In the genomic region with DNA sequence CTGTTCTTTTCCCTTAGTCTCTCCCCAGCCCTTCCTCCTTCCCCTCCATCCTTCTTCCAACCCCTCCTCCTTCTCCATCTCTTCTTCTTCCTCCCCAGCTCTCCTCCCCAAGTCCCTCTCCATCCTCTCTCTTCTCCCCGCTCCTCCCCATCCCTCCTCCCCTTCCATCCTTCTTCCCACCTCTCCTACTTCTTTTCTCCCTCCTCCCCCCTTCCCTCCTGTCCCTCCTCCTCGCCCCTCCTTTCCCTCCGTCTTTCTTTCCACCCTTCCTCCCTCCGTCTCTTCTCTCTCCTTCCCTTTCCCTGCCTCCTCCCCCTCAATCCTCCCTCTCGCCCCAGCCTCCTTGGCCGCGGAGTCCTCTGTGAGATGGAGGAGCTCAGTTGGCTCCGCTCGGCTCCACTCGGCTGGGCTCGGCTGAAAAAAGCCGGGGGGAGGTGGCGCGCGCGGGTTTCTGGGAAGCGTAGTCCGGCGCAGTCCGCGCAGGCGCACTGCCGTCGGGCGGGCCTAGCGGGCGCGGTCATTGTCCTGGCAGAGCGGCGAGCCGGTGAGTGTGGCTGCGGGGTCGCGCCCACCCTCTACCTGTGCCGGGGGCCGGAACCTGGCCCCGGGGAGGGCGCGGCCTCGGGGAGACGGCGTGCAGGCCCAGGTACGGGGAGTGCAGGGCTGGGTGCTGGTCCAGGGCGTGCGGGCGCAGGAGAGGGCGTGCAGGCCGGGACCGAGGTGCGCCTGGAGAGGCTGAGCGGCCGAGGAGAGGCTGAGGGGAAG, we compare ENCODE assay signal across 8 cellular contexts. TPM values are rescaled to one million over a fixed set of nuclear protein-coding genes. Genes with fewer than 3 reads are reported as not detected.
DNase-seq lines count a peak whose midpoint lies in the region; ATAC-seq and TF ChIP-seq lines count a peak whose summit lies in the region.

A gene (plus strand): TSS at position 520 of the 765 bp plus-strand sequence. CDS start 6,257 bp downstream, outside the sequence.

- ATAC-seq in GM21723 (IDR thresholded peaks at IDR 0.05; ENCODE audit: unreplicated experiment): peak; percentile 88

- H3K36me3 ChIP-seq in KOPT-K1 (ENCODE audit: insufficient read depth, low read length) (peaks cover 13% of the 10 kb centered on the region), neural cell (ENCODE audit: insufficient read depth, low read length) (peaks cover 6% of the 10 kb centered on the region)

- H3K9me2 ChIP-seq in neural cell (ENCODE audit: insufficient read depth, low read length): no peaks in the 10 kb centered on the region

- no peaks in the 10 kb centered on the region for H3K27me3 ChIP-seq in neural cell (ENCODE audit: insufficient read depth, low read depth, low read length)

- peaks cover 35% of the 10 kb centered on the region for H3K9me3 ChIP-seq in KOPT-K1 (ENCODE audit: insufficient read depth, low read length, poor library complexity, severe bottlenecking)
- H3K9me3 ChIP-seq in neural cell (ENCODE audit: low read length): peaks cover 23% of the 10 kb centered on the region

- TF ChIP-seq CTCF in foreskin fibroblast (IDR thresholded peaks at IDR 0.05; ENCODE audit: low read depth, low read length): no peak
- TF ChIP-seq CTCF in neural cell (IDR thresholded peaks at IDR 0.05; ENCODE audit: poor library complexity, severe bottlenecking): no peak

- H3K27ac Mint-ChIP-seq in stimulated activated naive CD8-positive, alpha-beta T cell treated with anti-CD3 and anti-CD28 coated beads, Interleukin-15, Interleukin-2, amounts not matched to agents 100 ng/mL and 50 ng/mL, for 24 hours: peak within 1 kb of the TSS; percentile 65

- TF ChIP-seq RAD21 in neural cell (conservative IDR thresholded peaks at IDR 0.05): no peak

- H3K79me2 ChIP-seq in neural cell (replicated peaks; ENCODE audit: insufficient read depth, low read length): peaks cover 48% of the 10 kb centered on the region

- H3K27ac ChIP-seq in KOPT-K1 (ENCODE audit: low read depth, low read length, poor library complexity, severe bottlenecking): peak within 1 kb of the TSS; percentile 58
- peak within 1 kb of the TSS; percentile 81 for H3K27ac ChIP-seq in neural cell (ENCODE audit: low read length)

- peak within 1 kb of the TSS; percentile 99 for H3K4me2 ChIP-seq in neural cell (ENCODE audit: low read length)

- no peaks in the 10 kb centered on the region for H3K27me3 Mint-ChIP-seq in stimulated activated naive CD8-positive, alpha-beta T cell treated with anti-CD3 and anti-CD28 coated beads, Interleukin-15, Interleukin-2, amounts not matched to agents 100 ng/mL and 50 ng/mL, for 24 hours

- peaks cover 40% of the 10 kb centered on the region for H3K9me3 Mint-ChIP-seq in stimulated activated naive CD8-positive, alpha-beta T cell treated with anti-CD3 and anti-CD28 coated beads, Interleukin-15, Interleukin-2, amounts not matched to agents 100 ng/mL and 50 ng/mL, for 24 hours

- DNase-seq in DMS114 treated with DMSO at 0.1 percent for 48 hours (lab: John Stamatoyannopoulos, UW; ENCODE audit: unreplicated experiment) (peak; percentile 78), activated gamma-delta T cell (lab: John Stamatoyannopoulos, UW) (peak; percentile 69), foreskin fibroblast (peak; percentile 83 to 95)

- H3K9ac ChIP-seq in neural cell (ENCODE audit: low read length): peak within 1 kb of the TSS; percentile 97

- TF ChIP-seq POLR2A in Raji (IDR thresholded peaks at IDR 0.05; ENCODE audit: insufficient read depth, low read depth, low read length): peak; percentile 51; the same call in 1 of the 2 replicates

- peak; percentile 23 for TF ChIP-seq EP300 in neural cell (conservative IDR thresholded peaks at IDR 0.05; ENCODE audit: poor library complexity, severe bottlenecking)

- H3K4me1 Mint-ChIP-seq in stimulated activated naive CD8-positive, alpha-beta T cell treated with anti-CD3 and anti-CD28 coated beads, Interleukin-15, Interleukin-2, amounts not matched to agents 100 ng/mL and 50 ng/mL, for 24 hours (ENCODE audit: low read depth): peaks cover 14% of the 10 kb centered on the region

- peak within 1 kb of the TSS; percentile 89 for H3K4me3 Mint-ChIP-seq in stimulated activated naive CD8-positive, alpha-beta T cell treated with anti-CD3 and anti-CD28 coated beads, Interleukin-15, Interleukin-2, amounts not matched to agents 100 ng/mL and 50 ng/mL, for 24 hours

- no peaks in the 10 kb centered on the region for H3F3A ChIP-seq in neural cell (ENCODE audit: insufficient read depth, low read length, poor library complexity, severe bottlenecking)

- H3K4me3 ChIP-seq in foreskin fibroblast (ENCODE audit: low read depth in 1 of 2, low read length in 2 of 2) (peak within 1 kb of the TSS; percentile 52 to 81), neural cell (ENCODE audit: low read length) (peak within 1 kb of the TSS; percentile 93)

- peaks cover 25% of the 10 kb centered on the region for H3K36me3 Mint-ChIP-seq in stimulated activated naive CD8-positive, alpha-beta T cell treated with anti-CD3 and anti-CD28 coated beads, Interleukin-15, Interleukin-2, amounts not matched to agents 100 ng/mL and 50 ng/mL, for 24 hours (ENCODE audit: low read depth)

- H4K20me1 ChIP-seq in neural cell (ENCODE audit: insufficient read depth): no peaks in the 10 kb centered on the region

- H2AFZ ChIP-seq in neural cell (ENCODE audit: low read depth, low read length): peak within 1 kb of the TSS; percentile 98

TF ChIP-seq in neural cell, 6 proteins besides CTCF, POLR2A, EP300 and RAD21:
- TF ChIP-seq TAF1 (IDR thresholded peaks at IDR 0.05; ENCODE audit: low read depth) (no peak), POLR2AphosphoS5 (IDR thresholded peaks at IDR 0.05) (peak; percentile 88), EZH2 (IDR thresholded peaks at IDR 0.05; ENCODE audit: borderline replicate concordance, insufficient read depth, low read length, poor library complexity, severe bottlenecking) (no peak), SMC3 (conservative IDR thresholded peaks at IDR 0.05; ENCODE audit: poor library complexity) (no peak), MXI1 (conservative IDR thresholded peaks at IDR 0.05; ENCODE audit: poor library complexity, severe bottlenecking) (peak; percentile 79)
- TF ChIP-seq, protein P1, sequence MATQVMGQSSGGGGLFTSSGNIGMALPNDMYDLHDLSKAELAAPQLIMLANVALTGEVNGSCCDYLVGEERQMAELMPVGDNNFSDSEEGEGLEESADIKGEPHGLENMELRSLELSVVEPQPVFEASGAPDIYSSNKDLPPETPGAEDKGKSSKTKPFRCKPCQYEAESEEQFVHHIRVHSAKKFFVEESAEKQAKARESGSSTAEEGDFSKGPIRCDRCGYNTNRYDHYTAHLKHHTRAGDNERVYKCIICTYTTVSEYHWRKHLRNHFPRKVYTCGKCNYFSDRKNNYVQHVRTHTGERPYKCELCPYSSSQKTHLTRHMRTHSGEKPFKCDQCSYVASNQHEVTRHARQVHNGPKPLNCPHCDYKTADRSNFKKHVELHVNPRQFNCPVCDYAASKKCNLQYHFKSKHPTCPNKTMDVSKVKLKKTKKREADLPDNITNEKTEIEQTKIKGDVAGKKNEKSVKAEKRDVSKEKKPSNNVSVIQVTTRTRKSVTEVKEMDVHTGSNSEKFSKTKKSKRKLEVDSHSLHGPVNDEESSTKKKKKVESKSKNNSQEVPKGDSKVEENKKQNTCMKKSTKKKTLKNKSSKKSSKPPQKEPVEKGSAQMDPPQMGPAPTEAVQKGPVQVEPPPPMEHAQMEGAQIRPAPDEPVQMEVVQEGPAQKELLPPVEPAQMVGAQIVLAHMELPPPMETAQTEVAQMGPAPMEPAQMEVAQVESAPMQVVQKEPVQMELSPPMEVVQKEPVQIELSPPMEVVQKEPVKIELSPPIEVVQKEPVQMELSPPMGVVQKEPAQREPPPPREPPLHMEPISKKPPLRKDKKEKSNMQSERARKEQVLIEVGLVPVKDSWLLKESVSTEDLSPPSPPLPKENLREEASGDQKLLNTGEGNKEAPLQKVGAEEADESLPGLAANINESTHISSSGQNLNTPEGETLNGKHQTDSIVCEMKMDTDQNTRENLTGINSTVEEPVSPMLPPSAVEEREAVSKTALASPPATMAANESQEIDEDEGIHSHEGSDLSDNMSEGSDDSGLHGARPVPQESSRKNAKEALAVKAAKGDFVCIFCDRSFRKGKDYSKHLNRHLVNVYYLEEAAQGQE (IDR thresholded peaks at IDR 0.05; ENCODE audit: borderline replicate concordance): peak; percentile 85
TF ChIP-seq in neural cell: peak in this region for 3.

RNA-seq across cellular contexts. Expression of the gene that starts here (rescaled TPM):
- polyA plus RNA-seq in neural cell: 28.8 and 38.0 TPM in 2 replicates
- polyA minus RNA-seq in neural cell: 49.9 and 57.6 TPM in 2 replicates

Comparison
In these comparisons a context has a peak if more than half of its experiments do, and no peak if none do; other contexts are left out.
1. Peak in every context shown above with its lines: DNase-seq, ATAC-seq, H3K4me3 ChIP-seq and H3K27ac ChIP-seq.